In genomic region chr5:121313886-121314285, GRCh38 we compare ENCODE assay signal across 21 cellular contexts.
"Had no signal": no experiment of that assay in that cellular context is flagged by ENCODE, and none has a peak within 500 bp of the region (broad histone marks: within the 10 kb centered on the region; RNA-seq: fewer than 3 reads in every experiment).

No MANE protein-coding gene starts in this region.

- ATAC-seq: Right ventricle myocardium inferior, SK-N-SH treated with all-trans-retinoic acid at 6 μM for 48 hours had no signal

- H3K9me3 ChIP-seq: Peyer's patch, SJCRH30 had no signal

- H3K4me2 ChIP-seq: PC-9 had no signal

- H3K27me3 ChIP-seq: Peyer's patch, SJCRH30 had no signal

- H3K4me1 ChIP-seq: Peyer's patch, SJCRH30 had no signal

- H2AFZ ChIP-seq: PC-9 had no signal

- H3K27ac ChIP-seq: PC-9, Peyer's patch, SJCRH30 had no signal

- DNase-seq: Kasumi-1; KG1; NCI-H1092 treated with DMSO at 0.1 percent for 48 hours; NCI-H1436; NCI-H1694; NCI-H1930; NCI-H2081; NCI-H2107; NCI-H2227 treated with DMSO at 0.1 percent for 48 hours; NCI-H446; NCI-H510A; NCI-H524 treated with DMSO at 0.1 percent for 48 hours; NCI-H69; NCI-H774; NK-92 treated with Interleukin-12 subunit alpha and Interleukin-12 subunit beta, amount 100 ng/mL, for 24 hours; PC-9; Peyer's patch; SHP77 treated with DMSO at 0.1 percent for 48 hours; SJCRH30 had no signal

- H3K4me3 ChIP-seq: PC-9, Peyer's patch, SJCRH30 had no signal

- H3K36me3 ChIP-seq: Peyer's patch, SJCRH30 had no signal
